ENCODE assay signal across 10 cellular contexts in genomic region chr1:230292739-230293720, GRCh38.
DNase-seq lines count a peak whose midpoint lies in the region; TF ChIP-seq lines count a peak whose summit lies in the region.
"Had no signal": no experiment of that assay in that cellular context is flagged by ENCODE, and none has a peak within 500 bp of the region (broad histone marks: within the 10 kb centered on the region; RNA-seq: fewer than 3 reads in every experiment).

No MANE protein-coding gene starts in this region.

- H3K9me3 Mint-ChIP-seq in brain, result peaks cover 0 to 2% (median 0%) of the 10 kb centered on the region in 5 experiments

- H3K27ac Mint-ChIP-seq in brain, result peak overlapping the region in 4 of 5 experiments; percentile 41 to 79 (median 76)

- peaks cover 33% of the 10 kb centered on the region for H3K4me1 Mint-ChIP-seq in brain

- H3K4me3 ChIP-seq in foreskin fibroblast (ENCODE audit: low read depth in 1 of 2, low read length in 2 of 2), result no peak overlapping the region
- H3K4me3 ChIP-seq: skin epidermis had no signal

- H3K36me3 Mint-ChIP-seq in brain, result no peaks in the 10 kb centered on the region

- H3K27me3 Mint-ChIP-seq in brain, result peaks cover 4% of the 10 kb centered on the region

- TF ChIP-seq CTCF in brain (conservative IDR thresholded peaks at IDR 0.05) (no peak), foreskin fibroblast (IDR thresholded peaks at IDR 0.05; ENCODE audit: low read depth, low read length) (no peak)

- DNase-seq in HPDE6-E6E7 (ENCODE audit: extremely low spot score) (peak; percentile 29), NCI-H2107 (lab: John Stamatoyannopoulos, UW) (peak; percentile 73), retina (peak; percentile 61), foreskin fibroblast (no peak), OCI-M1 (lab: John Stamatoyannopoulos, UW) (no peak), superior temporal gyrus (ENCODE audit: extremely low spot score) (no peak), Kasumi-1 (lab: John Stamatoyannopoulos, UW) (no peak)
- DNase-seq: Caco-2 had no signal

- H3K4me3 Mint-ChIP-seq in brain, result peak overlapping the region in 1 of 5 experiments; percentile 10

Comparison
In these comparisons a context has a peak if more than half of its experiments do, and no peak if none do; other contexts are left out.
1. DNase-seq: peak in HPDE6-E6E7 (single experiment), NCI-H2107 (single experiment) and retina (single experiment); none in foreskin fibroblast (0 of 2), OCI-M1 (single experiment), superior temporal gyrus (single experiment) and Kasumi-1 (0 of 2).